1 cellular context compared by ENCODE assay signal in genomic region chr4:168437192-168437938, GRCh38.
TF ChIP-seq lines count a peak whose summit lies in the region.

No MANE protein-coding gene starts in this region.

TF ChIP-seq in K562, 482 proteins besides CTCF, POLR2A, EP300 and RAD21 (continued from another document):
- TF ChIP-seq JUN (IDR thresholded peaks at IDR 0.05; ENCODE audit: borderline replicate concordance, low read depth, low read length) (peak; percentile 86), JUN (CRISPR knock-in tag; IDR thresholded peaks at IDR 0.05; ENCODE audit: borderline replicate concordance) (no peak), SAP30 (IDR thresholded peaks at IDR 0.05; ENCODE audit: borderline replicate concordance, insufficient read depth, low read depth, low read length, poor library complexity, severe bottlenecking) (no peak), SAFB (IDR thresholded peaks at IDR 0.05; ENCODE audit: borderline replicate concordance, low read depth, low read length) (no peak), SRF (CRISPR knock-in tag; IDR thresholded peaks at IDR 0.05) (no peak), FOSL1 (tag; conservative IDR thresholded peaks at IDR 0.05) (peak; percentile 84), MEF2A (IDR thresholded peaks at IDR 0.05; ENCODE audit: control insufficient read depth, low read depth, low read length) (peak; percentile 34; the same call in 1 of the 2 replicates), JUND (IDR thresholded peaks at IDR 0.05; ENCODE audit: borderline replicate concordance, low read depth, low read length) (peak; percentile 85; the same call in 1 of the 2 replicates), JUND (tag; IDR thresholded peaks at IDR 0.05; ENCODE audit: borderline replicate concordance, low read depth, low read length) (peak; percentile 72; the same call in 1 of the 3 replicates), CAMTA2 (CRISPR knock-in tag; conservative IDR thresholded peaks at IDR 0.05) (no peak), RBM34 (IDR thresholded peaks at IDR 0.05; ENCODE audit: borderline replicate concordance, insufficient read depth, low read length) (no peak), CBFA2T3 (IDR thresholded peaks at IDR 0.05) (0 out of 2 replicates have a peak, but pooled peaks have one; percentile 18), CBFA2T2 (conservative IDR thresholded peaks at IDR 0.05) (peak; percentile 25; the same call in 1 of the 2 replicates), PHF8 (IDR thresholded peaks at IDR 0.05; ENCODE audit: borderline replicate concordance, low read length) (no peak), ZFP36 (IDR thresholded peaks at IDR 0.05; ENCODE audit: low read depth, low read length, partially characterized antibody) (no peak), SMARCA4 (IDR thresholded peaks at IDR 0.05) (peak; percentile 35; the same call in 1 of the 2 replicates), TAL1 (IDR thresholded peaks at IDR 0.05) (no peak), NFATC3 (IDR thresholded peaks at IDR 0.05) (no peak), ZBTB40 (IDR thresholded peaks at IDR 0.05) (no peak), ZBTB40 (CRISPR knock-in tag; IDR thresholded peaks at IDR 0.05) (no peak), KLF13 (tag; IDR thresholded peaks at IDR 0.05; ENCODE audit: borderline replicate concordance, low read depth) (no peak), ZNF79 (CRISPR knock-in tag; IDR thresholded peaks at IDR 0.05; ENCODE audit: low read depth) (no peak), CUX1 (CRISPR knock-in tag; IDR thresholded peaks at IDR 0.05) (no peak), FOXK1 (CRISPR knock-in tag; IDR thresholded peaks at IDR 0.05; ENCODE audit: borderline replicate concordance) (no peak), ATF7 (IDR thresholded peaks at IDR 0.05) (peak; percentile 37; the same call in 1 of the 2 replicates), ILK (tag; IDR thresholded peaks at IDR 0.05; ENCODE audit: borderline replicate concordance, low read depth) (no peak), PKNOX1 (IDR thresholded peaks at IDR 0.05) (peak; percentile 52), ZMIZ1 (IDR thresholded peaks at IDR 0.05; ENCODE audit: low read depth in 2 of 2, low read length in 2 of 2) (no peak), KLF6 (CRISPR knock-in tag; IDR thresholded peaks at IDR 0.05; ENCODE audit: borderline replicate concordance) (no peak), KLF10 (CRISPR knock-in tag; IDR thresholded peaks at IDR 0.05) (no peak), CBX3 (IDR thresholded peaks at IDR 0.05; ENCODE audit: borderline replicate concordance in 1 of 2, low read length in 2 of 2) (no peak), MAZ (CRISPR knock-in tag; conservative IDR thresholded peaks at IDR 0.05 in 1 of 2, IDR thresholded peaks at IDR 0.05 in 1 of 2) (no peak), NFE2 (IDR thresholded peaks at IDR 0.05; ENCODE audit: low read depth) (0 out of 2 replicates have a peak, but pooled peaks have one; percentile 8), NKRF (IDR thresholded peaks at IDR 0.05; ENCODE audit: borderline replicate concordance) (no peak), ARID1B (IDR thresholded peaks at IDR 0.05) (peak; percentile 44), SMAD4 (CRISPR knock-in tag; conservative IDR thresholded peaks at IDR 0.05) (0 out of 2 replicates have a peak, but pooled peaks have one; percentile 18), PCBP2 (IDR thresholded peaks at IDR 0.05; ENCODE audit: low read depth, low read length, poor library complexity, severe bottlenecking) (no peak)
TF ChIP-seq in K562: peak in this region for 13.
